1 cellular context compared by ENCODE assay signal in genomic region chr14:74635831-74636230, GRCh38.
TF ChIP-seq lines count a peak whose summit lies in the region.

No MANE protein-coding gene starts in this region.

TF ChIP-seq in liver, 16 proteins besides CTCF, POLR2A, EP300 and RAD21 (continued from another document):
- TF ChIP-seq ZBTB33 (IDR thresholded peaks at IDR 0.05), result no peak
